Comparison of ENCODE assay signal across 16 cellular contexts in genomic region chr12:108324678-108325358, GRCh38. TPM values are rescaled to one million over a fixed set of nuclear protein-coding genes. Genes with fewer than 3 reads are reported as not detected.
"Had no signal": no experiment of that assay in that cellular context is flagged by ENCODE, and none has a peak within 500 bp of the region (broad histone marks: within the 10 kb centered on the region; RNA-seq: fewer than 3 reads in every experiment).

No MANE protein-coding gene starts in this region.

- H3K9me3 Mint-ChIP-seq: activated CD4-positive, alpha-beta memory T cell treated with anti-CD3 and anti-CD28 coated beads, Interleukin-2, amount 10 ng/mL, durations not matched to agents 7 days and 5 days; activated naive CD4-positive, alpha-beta T cell treated with anti-CD3 and anti-CD28 coated beads for 36 hours; activated T-helper 1 cell treated with anti-CD3 and anti-CD28 coated beads, Interleukin-12 subunit alpha, Interleukin-12 subunit beta, Interleukin-2, Interleukin-4 antibody, amounts not matched to agents 30 ng/mL and 10 ng/mL and 1 ng/mL, durations not matched to agents 14 hours and 24 hours and 36 hours; neural crest cell had no signal

- DNase-seq: activated CD4-positive, alpha-beta memory T cell treated with anti-CD3 and anti-CD28 coated beads, Interleukin-2, amount 10 ng/mL, durations not matched to agents 7 days and 5 days; activated CD8-positive, alpha-beta memory T cell treated with anti-CD3 and anti-CD28 coated beads, Interleukin-2, amount 50 U/mL, for 48 hours; activated naive CD4-positive, alpha-beta T cell treated with anti-CD3 and anti-CD28 coated beads for 36 hours; esophagus squamous epithelium; foreskin keratinocyte; head of caudate nucleus; left ventricle myocardium inferior; mesenchymal stem cell; pancreas; retina; T-helper 9 cell; thyroid gland had no signal

- H3K4me1 ChIP-seq: foreskin keratinocyte, pancreas had no signal

- H3K9me3 ChIP-seq: esophagus squamous epithelium, pancreas, thyroid gland had no signal

- H3K27ac Mint-ChIP-seq: activated CD4-positive, alpha-beta memory T cell treated with anti-CD3 and anti-CD28 coated beads, Interleukin-2, amount 10 ng/mL, durations not matched to agents 7 days and 5 days; activated naive CD4-positive, alpha-beta T cell treated with anti-CD3 and anti-CD28 coated beads for 36 hours; activated T-helper 1 cell treated with anti-CD3 and anti-CD28 coated beads, Interleukin-12 subunit alpha, Interleukin-12 subunit beta, Interleukin-2, Interleukin-4 antibody, amounts not matched to agents 30 ng/mL and 10 ng/mL and 1 ng/mL, durations not matched to agents 14 hours and 24 hours and 36 hours; brain had no signal

- H3K4me3 Mint-ChIP-seq: activated CD4-positive, alpha-beta memory T cell treated with anti-CD3 and anti-CD28 coated beads, Interleukin-2, amount 10 ng/mL, durations not matched to agents 7 days and 5 days; activated naive CD4-positive, alpha-beta T cell treated with anti-CD3 and anti-CD28 coated beads for 36 hours; activated T-helper 1 cell treated with anti-CD3 and anti-CD28 coated beads, Interleukin-12 subunit alpha, Interleukin-12 subunit beta, Interleukin-2, Interleukin-4 antibody, amounts not matched to agents 30 ng/mL and 10 ng/mL and 1 ng/mL, durations not matched to agents 14 hours and 24 hours and 36 hours; brain; neural crest cell had no signal

- ATAC-seq: foreskin keratinocyte had no signal

- H3K36me3 Mint-ChIP-seq: brain had no signal

- H3K27ac ChIP-seq: esophagus squamous epithelium, foreskin keratinocyte, left ventricle myocardium inferior, pancreas, thyroid gland, VCaP had no signal

- H3K36me3 ChIP-seq: esophagus squamous epithelium, pancreas had no signal

- H3K27me3 ChIP-seq: pancreas, thyroid gland had no signal

- H3K4me3 ChIP-seq: esophagus squamous epithelium, left ventricle myocardium inferior, pancreas, thyroid gland had no signal

RNA-seq across cellular contexts. Expression of gene CMKLR1, which starts 14.3 kb away (rescaled TPM):
- total RNA-seq: activated CD4-positive, alpha-beta memory T cell treated with anti-CD3 and anti-CD28 coated beads, Interleukin-2, amount 10 ng/mL, durations not matched to agents 7 days and 5 days; activated naive CD4-positive, alpha-beta T cell treated with anti-CD3 and anti-CD28 coated beads for 36 hours; activated T-helper 1 cell treated with anti-CD3 and anti-CD28 coated beads, Interleukin-12 subunit alpha, Interleukin-12 subunit beta, Interleukin-2, Interleukin-4 antibody, amounts not matched to agents 30 ng/mL and 10 ng/mL and 1 ng/mL, durations not matched to agents 14 hours and 24 hours and 36 hours; foreskin keratinocyte had no signal
- polyA plus RNA-seq: foreskin keratinocyte had no signal
